Comparison of ENCODE assay signal across 8 cellular contexts in the genomic region with DNA sequence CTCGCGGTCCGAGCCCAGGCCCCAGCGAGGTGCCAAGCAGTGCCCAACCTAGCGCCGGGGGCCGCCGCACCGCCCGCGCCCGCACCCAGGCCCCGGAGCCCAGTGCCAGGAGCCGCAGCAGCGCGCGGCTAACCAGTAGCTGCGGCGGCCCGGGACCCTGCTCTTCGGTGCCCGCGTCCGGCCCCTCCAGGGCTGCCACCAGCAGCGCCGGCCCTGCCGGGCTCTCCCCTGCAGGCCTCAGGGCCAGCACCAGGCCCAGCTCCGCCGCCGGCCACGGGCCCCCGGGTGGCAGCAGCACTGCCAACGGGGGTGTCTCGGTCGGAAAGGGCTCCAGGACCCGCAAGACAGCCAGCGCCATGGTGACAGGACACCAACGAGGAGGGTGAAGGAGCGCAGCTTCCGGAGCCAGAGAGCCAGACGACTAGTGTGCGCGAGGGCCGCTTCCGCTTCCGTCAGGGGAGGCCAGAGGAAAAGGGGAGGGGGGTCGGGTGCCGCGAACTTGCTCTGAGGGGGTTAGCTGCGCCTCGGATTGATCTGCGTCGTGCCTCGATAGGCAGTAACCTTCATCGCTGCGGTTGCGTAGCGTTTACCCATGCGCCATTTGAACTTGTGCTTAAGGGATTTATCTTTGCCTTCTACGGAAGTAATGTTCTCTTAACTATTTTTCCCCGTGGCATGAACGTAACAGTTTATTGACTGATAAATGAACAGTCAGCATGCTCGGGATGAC. TPM values are rescaled to one million over a fixed set of nuclear protein-coding genes. Genes with fewer than 3 reads are reported as not detected.
A peak's percentile ranks its signal among the peaks of the same experiment; 100 is the strongest.
DNase-seq lines count a peak whose midpoint lies in the region; ATAC-seq and TF ChIP-seq lines count a peak whose summit lies in the region.

A gene with protein sequence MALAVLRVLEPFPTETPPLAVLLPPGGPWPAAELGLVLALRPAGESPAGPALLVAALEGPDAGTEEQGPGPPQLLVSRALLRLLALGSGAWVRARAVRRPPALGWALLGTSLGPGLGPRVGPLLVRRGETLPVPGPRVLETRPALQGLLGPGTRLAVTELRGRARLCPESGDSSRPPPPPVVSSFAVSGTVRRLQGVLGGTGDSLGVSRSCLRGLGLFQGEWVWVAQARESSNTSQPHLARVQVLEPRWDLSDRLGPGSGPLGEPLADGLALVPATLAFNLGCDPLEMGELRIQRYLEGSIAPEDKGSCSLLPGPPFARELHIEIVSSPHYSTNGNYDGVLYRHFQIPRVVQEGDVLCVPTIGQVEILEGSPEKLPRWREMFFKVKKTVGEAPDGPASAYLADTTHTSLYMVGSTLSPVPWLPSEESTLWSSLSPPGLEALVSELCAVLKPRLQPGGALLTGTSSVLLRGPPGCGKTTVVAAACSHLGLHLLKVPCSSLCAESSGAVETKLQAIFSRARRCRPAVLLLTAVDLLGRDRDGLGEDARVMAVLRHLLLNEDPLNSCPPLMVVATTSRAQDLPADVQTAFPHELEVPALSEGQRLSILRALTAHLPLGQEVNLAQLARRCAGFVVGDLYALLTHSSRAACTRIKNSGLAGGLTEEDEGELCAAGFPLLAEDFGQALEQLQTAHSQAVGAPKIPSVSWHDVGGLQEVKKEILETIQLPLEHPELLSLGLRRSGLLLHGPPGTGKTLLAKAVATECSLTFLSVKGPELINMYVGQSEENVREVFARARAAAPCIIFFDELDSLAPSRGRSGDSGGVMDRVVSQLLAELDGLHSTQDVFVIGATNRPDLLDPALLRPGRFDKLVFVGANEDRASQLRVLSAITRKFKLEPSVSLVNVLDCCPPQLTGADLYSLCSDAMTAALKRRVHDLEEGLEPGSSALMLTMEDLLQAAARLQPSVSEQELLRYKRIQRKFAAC (minus strand): TSS at position 389 of the 730 bp plus-strand sequence. CDS start 31 bp downstream, at position 358.

- TF ChIP-seq CTCF in vagina (IDR thresholded peaks at IDR 0.05), result no peak

- peak within 1 kb of the TSS; percentile 65 for H3K4me3 ChIP-seq in right cardiac atrium (ENCODE audit: low read length)
- H3K4me3 ChIP-seq in vagina, result peak within 1 kb of the TSS; percentile 71 to 83

- peak; percentile 91 for ATAC-seq in HG02943 (IDR thresholded peaks at IDR 0.05; ENCODE audit: low read depth, unreplicated experiment)
- ATAC-seq in right cardiac atrium, result peak; percentile 96 to 97

- no peaks in the 10 kb centered on the region for H3K9me3 ChIP-seq in right cardiac atrium (ENCODE audit: control insufficient read depth, low read length)
- H3K9me3 ChIP-seq in vagina, result no peaks in the 10 kb centered on the region

- H3K27ac ChIP-seq in angular gyrus (ENCODE audit: low read depth, low read length) (peak within 1 kb of the TSS; percentile 90), right cardiac atrium (ENCODE audit: low read length) (peak within 1 kb of the TSS; percentile 55), vagina (peak within 1 kb of the TSS; percentile 89)

- H3K4me1 ChIP-seq in right cardiac atrium (ENCODE audit: control insufficient read depth, insufficient read depth, low read length) (peaks cover 3% of the 10 kb centered on the region), vagina (peaks cover 47% of the 10 kb centered on the region)

- DNase-seq in NCI-H187 (lab: John Stamatoyannopoulos, UW), result peak; percentile 74 to 77
- peak; percentile 82 to 99 (median 89) for DNase-seq in T-helper 2 cell
- DNase-seq in right cardiac atrium, result peak; percentile 94 to 97 (median 96)
- peak; percentile 84 for DNase-seq in putamen (ENCODE audit: low spot score)
- no peak for DNase-seq in vagina (ENCODE audit: extremely low spot score in 2 of 2)

- H3K27me3 ChIP-seq in right cardiac atrium (ENCODE audit: control insufficient read depth, insufficient read depth) (no peaks in the 10 kb centered on the region), vagina (no peaks in the 10 kb centered on the region)

- peak; percentile 93 for TF ChIP-seq POLR2A in GM15510 (IDR thresholded peaks at IDR 0.05; ENCODE audit: borderline replicate concordance, extremely low read depth, insufficient read length)
- TF ChIP-seq POLR2A in vagina (IDR thresholded peaks at IDR 0.05), result peak in 1 of 2 donors; percentile 28

- WGBS in right cardiac atrium, result under 1% methylated on average over 63 of the region's 63 CpGs

- H3K36me3 ChIP-seq in vagina, result no peaks in the 10 kb centered on the region

- intact Hi-C loops in right cardiac atrium (cut with DNase I), result no loop called here
- intact Hi-C loops in vagina (cut with DNase I), result no loop called here

RNA-seq across cellular contexts. Expression of the gene that starts here (rescaled TPM):
- total RNA-seq in right cardiac atrium (10 to 100 TPM; 17.9 to 30.8 (median 21.2) TPM), vagina (19.6 TPM)
- 16.1 TPM for polyA plus RNA-seq in right cardiac atrium

Comparison
In these comparisons a context has a peak if more than half of its experiments do, and no peak if none do; other contexts are left out.
1. DNase-seq: peak in NCI-H187 (2 of 2), T-helper 2 cell (5 of 5), right cardiac atrium (3 of 3) and putamen (single experiment); none in vagina (0 of 2).
2. Peak in every context shown above with its lines, with median percentiles within 50 percentile points of each other: H3K27ac ChIP-seq.